Comparison of ENCODE assay signal across 16 cellular contexts in genomic region chr1:49226758-49227157, GRCh38.
A peak's percentile ranks its signal among the peaks of the same experiment; 100 is the strongest.
DNase-seq lines count a peak whose midpoint lies in the region; TF ChIP-seq lines count a peak whose summit lies in the region.
"Had no signal": no experiment of that assay in that cellular context is flagged by ENCODE, and none has a peak within 500 bp of the region (broad histone marks: within the 10 kb centered on the region; RNA-seq: fewer than 3 reads in every experiment).

No MANE protein-coding gene starts in this region.

- no peaks in the 10 kb centered on the region for H3K4me1 Mint-ChIP-seq in T-helper 2 cell treated with Interferon-gamma antibody and Interleukin-4, amounts not matched to agents 5 μg/mL and 100 μg/mL, for 36 hours (ENCODE audit: low read depth)
- H3K4me1 Mint-ChIP-seq: CD4-positive, alpha-beta memory T cell; H9 had no signal

- intact Hi-C loops in adrenal gland (cut with DNase I): no loop called here
- intact Hi-C loops in spleen (cut with DNase I; ENCODE audit: low total_unique reads): no loop called here

- DNase-seq in HT1080 (ENCODE audit: low read depth): peak; percentile 61
- peak in 6 of 7 donors; percentile 26 to 65 (median 46) for DNase-seq in adrenal gland
- DNase-seq in foreskin melanocyte: peak; percentile 35
- DNase-seq in mucosa of gallbladder (ENCODE audit: low spot score): peak; percentile 19
- DNase-seq in T-helper 2 cell treated with Interferon-gamma antibody and Interleukin-4, amounts not matched to agents 5 μg/mL and 100 μg/mL, for 36 hours (ENCODE audit: low spot score): no peak
- DNase-seq in SKM-1 treated with dmso at 0.1 percent for 144 hours (lab: John Stamatoyannopoulos, UW; ENCODE audit: unreplicated experiment): no peak
- DNase-seq in spleen: no peak
- no peak for DNase-seq in A172 (ENCODE audit: low spot score)
- DNase-seq: AML-193; CD4-positive, alpha-beta memory T cell; DMS153; DMS79; GDM1; H9 had no signal

- H3K27me3 Mint-ChIP-seq in T-helper 2 cell treated with Interferon-gamma antibody and Interleukin-4, amounts not matched to agents 5 μg/mL and 100 μg/mL, for 36 hours (ENCODE audit: low read depth): no peaks in the 10 kb centered on the region
- H3K27me3 Mint-ChIP-seq: CD4-positive, alpha-beta memory T cell had no signal

- no peak overlapping the region for H3K27ac Mint-ChIP-seq in T-helper 2 cell treated with Interferon-gamma antibody and Interleukin-4, amounts not matched to agents 5 μg/mL and 100 μg/mL, for 36 hours
- H3K27ac Mint-ChIP-seq: CD4-positive, alpha-beta memory T cell; H9 had no signal

- H3K9me3 ChIP-seq in adrenal gland (replicated peaks in 1 of 3) (no peaks in the 10 kb centered on the region), spleen (no peaks in the 10 kb centered on the region)
- H3K9me3 ChIP-seq: A549 had no signal

- TF ChIP-seq CTCF in adrenal gland (IDR thresholded peaks at IDR 0.05) (no peak), spleen (IDR thresholded peaks at IDR 0.05 in 8 of 11, conservative IDR thresholded peaks at IDR 0.05 in 3 of 11) (no peak)

- H3K27me3 ChIP-seq in adrenal gland (no peaks in the 10 kb centered on the region), spleen (replicated peaks in 1 of 7) (no peaks in the 10 kb centered on the region)

- H3K4me3 Mint-ChIP-seq in T-helper 2 cell treated with Interferon-gamma antibody and Interleukin-4, amounts not matched to agents 5 μg/mL and 100 μg/mL, for 36 hours: no peak overlapping the region
- H3K4me3 Mint-ChIP-seq: CD4-positive, alpha-beta memory T cell; H9 had no signal

- H3K36me3 ChIP-seq in adrenal gland (replicated peaks in 1 of 2) (no peaks in the 10 kb centered on the region), spleen (no peaks in the 10 kb centered on the region)

- no peak overlapping the region for H3K4me3 ChIP-seq in adrenal gland
- H3K4me3 ChIP-seq in spleen: no peak overlapping the region
- H3K4me3 ChIP-seq: A549 had no signal

- H3K4me1 ChIP-seq in adrenal gland (replicated peaks in 1 of 2) (no peaks in the 10 kb centered on the region), spleen (no peaks in the 10 kb centered on the region)
- H3K4me1 ChIP-seq: A549 had no signal

- H3K36me3 Mint-ChIP-seq in T-helper 2 cell treated with Interferon-gamma antibody and Interleukin-4, amounts not matched to agents 5 μg/mL and 100 μg/mL, for 36 hours (ENCODE audit: low read depth): no peaks in the 10 kb centered on the region
- H3K36me3 Mint-ChIP-seq: CD4-positive, alpha-beta memory T cell had no signal

- 6 to 32% (median 13%) methylated on average over 1 of the region's 1 CpG for WGBS in adrenal gland, 4 donors
- WGBS in spleen, 5 donors: 6 to 25% (median 10%) methylated on average over 1 of the region's 1 CpG

- no peak overlapping the region for H3K27ac ChIP-seq in adrenal gland
- H3K27ac ChIP-seq in spleen: no peak overlapping the region
- H3K27ac ChIP-seq: A549, C4-2B had no signal

- H3K9me3 Mint-ChIP-seq in T-helper 2 cell treated with Interferon-gamma antibody and Interleukin-4, amounts not matched to agents 5 μg/mL and 100 μg/mL, for 36 hours: no peaks in the 10 kb centered on the region

- TF ChIP-seq POLR2A in adrenal gland (IDR thresholded peaks at IDR 0.05): no peak
- no peak for TF ChIP-seq POLR2A in spleen (IDR thresholded peaks at IDR 0.05)

Comparison
In these comparisons a context has a peak if more than half of its experiments do, and no peak if none do; other contexts are left out.
1. DNase-seq: peak in HT1080 (single experiment), adrenal gland (6 of 7), foreskin melanocyte (single experiment) and mucosa of gallbladder (single experiment); none in T-helper 2 cell treated with Interferon-gamma antibody and Interleukin-4, amounts not matched to agents 5 μg/mL and 100 μg/mL, for 36 hours (single experiment), SKM-1 treated with dmso at 0.1 percent for 144 hours (single experiment), spleen (single experiment) and A172 (single experiment).